In the genomic region with DNA sequence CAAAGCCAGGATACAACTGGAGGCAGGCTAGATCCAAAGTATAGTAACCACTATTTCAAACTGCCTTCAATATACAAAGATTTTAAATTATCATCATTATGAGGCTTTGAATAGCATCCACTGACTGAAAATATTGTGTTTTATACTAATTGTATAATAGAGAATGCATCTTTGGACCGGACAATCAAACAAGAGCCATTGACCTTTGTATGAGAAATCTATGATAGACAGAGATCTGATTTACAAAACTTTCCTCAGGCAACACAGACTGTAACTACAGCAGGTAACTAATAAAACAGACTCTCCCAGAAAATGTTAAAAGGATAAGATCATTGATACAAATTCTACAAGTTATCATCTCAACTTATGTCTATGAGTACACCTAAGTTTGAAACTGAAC, we compare ENCODE assay signal across 21 cellular contexts.
DNase-seq lines count a peak whose midpoint lies in the region; ATAC-seq, FAIRE-seq and TF ChIP-seq lines count a peak whose summit lies in the region.
"Had no signal": no experiment of that assay in that cellular context is flagged by ENCODE, and none has a peak within 500 bp of the region (broad histone marks: within the 10 kb centered on the region; RNA-seq: fewer than 3 reads in every experiment).

No MANE protein-coding gene starts in this region.

- no peaks in the 10 kb centered on the region for H3K27me3 ChIP-seq in liver (ENCODE audit: control insufficient read depth in 4 of 4, insufficient read depth in 4 of 4, low read length in 3 of 4)
- no peaks in the 10 kb centered on the region for H3K27me3 ChIP-seq in esophagus squamous epithelium
- H3K27me3 ChIP-seq: BE2C, BLaER1 had no signal

- 32% methylated on average over 1 of the region's 1 CpG for WGBS in liver
- WGBS in esophagus squamous epithelium, 2 donors, result 94 to 95% methylated on average over 1 of the region's 1 CpG

- no peak for TF ChIP-seq RAD21 in liver (IDR thresholded peaks at IDR 0.05)

- H3K36me3 ChIP-seq in liver (ENCODE audit: control insufficient read depth in 4 of 4, insufficient read depth in 3 of 4, low read depth in 1 of 4, low read length in 3 of 4), result no peaks in the 10 kb centered on the region
- H3K36me3 ChIP-seq in esophagus squamous epithelium, result no peaks in the 10 kb centered on the region
- no peaks in the 10 kb centered on the region for H3K36me3 ChIP-seq in kidney (ENCODE audit: control insufficient read depth in 1 of 2, insufficient read depth in 2 of 2, low read length in 2 of 2)
- H3K36me3 ChIP-seq: BE2C, BLaER1 had no signal

- no peak for DNase-seq in D721Med (ENCODE audit: insufficient read length, low spot score)
- no peak for DNase-seq in left lobe of liver (ENCODE audit: low spot score)
- DNase-seq in esophagus squamous epithelium (lab: John Stamatoyannopoulos, UW), result no peak
- no peak for DNase-seq in kidney
- DNase-seq in HK-2 (ENCODE audit: unreplicated experiment), result no peak
- DNase-seq: 8988T; ACHN; BE2C; C1 segment of cervical spinal cord; CD4-positive, alpha-beta memory T cell; CD4-positive, CD25-positive, alpha-beta regulatory T cell; CD8-positive, alpha-beta memory T cell; COR-L47; DMS79 treated with DMSO at 0.1 percent for 48 hours; GF-D8 had no signal

- H3K9me3 ChIP-seq in liver (ENCODE audit: control insufficient read depth in 4 of 4, low read length in 3 of 4) (no peaks in the 10 kb centered on the region), esophagus squamous epithelium (no peaks in the 10 kb centered on the region), kidney (ENCODE audit: control insufficient read depth in 1 of 2, low read length in 2 of 2) (no peaks in the 10 kb centered on the region)
- H3K9me3 ChIP-seq: BE2C, BLaER1 had no signal

- intact Hi-C loops in esophagus squamous epithelium (cut with DNase I) (no loop called here), kidney (cut with DNase I) (no loop called here)

- no peak for TF ChIP-seq POLR2A in esophagus squamous epithelium (IDR thresholded peaks at IDR 0.05)

- TF ChIP-seq CTCF in D721Med (IDR thresholded peaks at IDR 0.05; ENCODE audit: insufficient read depth, missing control alignments) (no peak), liver (IDR thresholded peaks at IDR 0.05; ENCODE audit: low read depth, low read length, missing input control) (no peak), esophagus squamous epithelium (IDR thresholded peaks at IDR 0.05) (no peak), kidney (IDR thresholded peaks at IDR 0.05; ENCODE audit: borderline replicate concordance, extremely low read depth, insufficient read depth) (no peak)

- H3K27ac ChIP-seq in liver (ENCODE audit: low read depth in 1 of 2, low read length in 2 of 2) (no peak overlapping the region), esophagus squamous epithelium (no peak overlapping the region), kidney (ENCODE audit: low read depth in 2 of 2, low read length in 2 of 2) (no peak overlapping the region)
- H3K27ac ChIP-seq: BLaER1 had no signal

- peaks cover 1 to 29% (median 9%) of the 10 kb centered on the region in 4 donors for H3K4me1 ChIP-seq in liver (ENCODE audit: control insufficient read depth in 4 of 4, insufficient read depth in 4 of 4, low read length in 3 of 4)
- no peaks in the 10 kb centered on the region for H3K4me1 ChIP-seq in esophagus squamous epithelium
- H3K4me1 ChIP-seq in kidney (ENCODE audit: control insufficient read depth in 1 of 2, insufficient read depth in 1 of 2, low read depth in 1 of 2, low read length in 2 of 2), result no peaks in the 10 kb centered on the region

- H3K9ac ChIP-seq in liver (ENCODE audit: low read depth in 1 of 2, low read length in 2 of 2) (no peak overlapping the region), kidney (ENCODE audit: low read length in 2 of 2) (no peak overlapping the region)
- H3K9ac ChIP-seq: BLaER1 had no signal

- peak; percentile 86 for FAIRE-seq in D721Med (lab: Jason Lieb, UNC)
- no peak for FAIRE-seq in kidney (lab: Jason Lieb, UNC)
- FAIRE-seq: A204.1, G401.6, GM12891, GM19239 had no signal

- ATAC-seq in left lobe of liver, result peak; percentile 52

- H3K4me3 ChIP-seq in liver (ENCODE audit: low read depth in 1 of 3, low read length in 3 of 3) (no peak overlapping the region), esophagus squamous epithelium (no peak overlapping the region), kidney (ENCODE audit: low read length in 2 of 2) (no peak overlapping the region)
- H3K4me3 ChIP-seq: BLaER1 had no signal

TF ChIP-seq in liver, 16 proteins besides CTCF, POLR2A, EP300 and RAD21:
- TF ChIP-seq HNF4A (conservative IDR thresholded peaks at IDR 0.05) (peak; percentile 30 to 57), RXRA (IDR thresholded peaks at IDR 0.05) (peak; percentile 33 to 46), FOXA1 (IDR thresholded peaks at IDR 0.05) (no peak)
